3 cellular contexts compared by ENCODE assay signal in the genomic region with DNA sequence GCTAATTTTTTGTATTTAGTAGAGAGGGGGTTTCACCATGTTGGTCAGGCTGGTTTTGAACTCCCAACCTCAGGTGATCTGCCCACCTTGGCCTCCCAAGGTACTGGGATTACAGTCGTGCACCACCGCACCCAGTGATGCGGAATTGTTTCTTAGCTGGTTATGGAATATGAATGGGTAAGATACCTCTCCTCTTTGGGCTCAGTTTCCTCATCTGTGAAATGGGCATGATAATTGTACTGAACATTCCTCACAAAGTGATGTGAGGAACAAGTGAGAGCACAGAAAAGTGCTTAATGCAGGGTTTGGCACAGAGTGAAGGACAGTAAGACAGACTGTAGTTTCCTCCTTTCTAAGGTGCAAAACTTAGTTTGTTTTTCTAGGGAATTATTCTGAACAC.
TF ChIP-seq lines count a peak whose summit lies in the region.

No MANE protein-coding gene starts in this region.

TF ChIP-seq in SK-N-SH, 30 proteins besides CTCF, POLR2A, EP300 and RAD21 (continues in another document):
- TF ChIP-seq GATA2 (CRISPR knock-in tag; IDR thresholded peaks at IDR 0.05) (no peak), CHD2 (IDR thresholded peaks at IDR 0.05; ENCODE audit: low read length, partially characterized antibody) (no peak), MXI1 (IDR thresholded peaks at IDR 0.05; ENCODE audit: low read depth, low read length) (no peak), SMC3 (IDR thresholded peaks at IDR 0.05; ENCODE audit: low read depth, low read length) (no peak), YY1 (IDR thresholded peaks at IDR 0.05; ENCODE audit: low read depth) (no peak), EZH2phosphoT487 (IDR thresholded peaks at IDR 0.05; ENCODE audit: borderline replicate concordance, low read depth) (no peak), JUND (IDR thresholded peaks at IDR 0.05) (no peak)
- TF ChIP-seq, protein P1, sequence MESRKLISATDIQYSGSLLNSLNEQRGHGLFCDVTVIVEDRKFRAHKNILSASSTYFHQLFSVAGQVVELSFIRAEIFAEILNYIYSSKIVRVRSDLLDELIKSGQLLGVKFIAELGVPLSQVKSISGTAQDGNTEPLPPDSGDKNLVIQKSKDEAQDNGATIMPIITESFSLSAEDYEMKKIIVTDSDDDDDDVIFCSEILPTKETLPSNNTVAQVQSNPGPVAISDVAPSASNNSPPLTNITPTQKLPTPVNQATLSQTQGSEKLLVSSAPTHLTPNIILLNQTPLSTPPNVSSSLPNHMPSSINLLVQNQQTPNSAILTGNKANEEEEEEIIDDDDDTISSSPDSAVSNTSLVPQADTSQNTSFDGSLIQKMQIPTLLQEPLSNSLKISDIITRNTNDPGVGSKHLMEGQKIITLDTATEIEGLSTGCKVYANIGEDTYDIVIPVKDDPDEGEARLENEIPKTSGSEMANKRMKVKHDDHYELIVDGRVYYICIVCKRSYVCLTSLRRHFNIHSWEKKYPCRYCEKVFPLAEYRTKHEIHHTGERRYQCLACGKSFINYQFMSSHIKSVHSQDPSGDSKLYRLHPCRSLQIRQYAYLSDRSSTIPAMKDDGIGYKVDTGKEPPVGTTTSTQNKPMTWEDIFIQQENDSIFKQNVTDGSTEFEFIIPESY (IDR thresholded peaks at IDR 0.05; ENCODE audit: borderline replicate concordance, low read depth), result no peak
- TF ChIP-seq, protein P2, sequence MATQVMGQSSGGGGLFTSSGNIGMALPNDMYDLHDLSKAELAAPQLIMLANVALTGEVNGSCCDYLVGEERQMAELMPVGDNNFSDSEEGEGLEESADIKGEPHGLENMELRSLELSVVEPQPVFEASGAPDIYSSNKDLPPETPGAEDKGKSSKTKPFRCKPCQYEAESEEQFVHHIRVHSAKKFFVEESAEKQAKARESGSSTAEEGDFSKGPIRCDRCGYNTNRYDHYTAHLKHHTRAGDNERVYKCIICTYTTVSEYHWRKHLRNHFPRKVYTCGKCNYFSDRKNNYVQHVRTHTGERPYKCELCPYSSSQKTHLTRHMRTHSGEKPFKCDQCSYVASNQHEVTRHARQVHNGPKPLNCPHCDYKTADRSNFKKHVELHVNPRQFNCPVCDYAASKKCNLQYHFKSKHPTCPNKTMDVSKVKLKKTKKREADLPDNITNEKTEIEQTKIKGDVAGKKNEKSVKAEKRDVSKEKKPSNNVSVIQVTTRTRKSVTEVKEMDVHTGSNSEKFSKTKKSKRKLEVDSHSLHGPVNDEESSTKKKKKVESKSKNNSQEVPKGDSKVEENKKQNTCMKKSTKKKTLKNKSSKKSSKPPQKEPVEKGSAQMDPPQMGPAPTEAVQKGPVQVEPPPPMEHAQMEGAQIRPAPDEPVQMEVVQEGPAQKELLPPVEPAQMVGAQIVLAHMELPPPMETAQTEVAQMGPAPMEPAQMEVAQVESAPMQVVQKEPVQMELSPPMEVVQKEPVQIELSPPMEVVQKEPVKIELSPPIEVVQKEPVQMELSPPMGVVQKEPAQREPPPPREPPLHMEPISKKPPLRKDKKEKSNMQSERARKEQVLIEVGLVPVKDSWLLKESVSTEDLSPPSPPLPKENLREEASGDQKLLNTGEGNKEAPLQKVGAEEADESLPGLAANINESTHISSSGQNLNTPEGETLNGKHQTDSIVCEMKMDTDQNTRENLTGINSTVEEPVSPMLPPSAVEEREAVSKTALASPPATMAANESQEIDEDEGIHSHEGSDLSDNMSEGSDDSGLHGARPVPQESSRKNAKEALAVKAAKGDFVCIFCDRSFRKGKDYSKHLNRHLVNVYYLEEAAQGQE (IDR thresholded peaks at IDR 0.05; ENCODE audit: low read depth, low read length), result no peak
- TF ChIP-seq, protein P3, sequence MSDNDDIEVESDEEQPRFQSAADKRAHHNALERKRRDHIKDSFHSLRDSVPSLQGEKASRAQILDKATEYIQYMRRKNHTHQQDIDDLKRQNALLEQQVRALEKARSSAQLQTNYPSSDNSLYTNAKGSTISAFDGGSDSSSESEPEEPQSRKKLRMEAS (IDR thresholded peaks at IDR 0.05; ENCODE audit: low read depth), result no peak
- TF ChIP-seq, protein P4, sequence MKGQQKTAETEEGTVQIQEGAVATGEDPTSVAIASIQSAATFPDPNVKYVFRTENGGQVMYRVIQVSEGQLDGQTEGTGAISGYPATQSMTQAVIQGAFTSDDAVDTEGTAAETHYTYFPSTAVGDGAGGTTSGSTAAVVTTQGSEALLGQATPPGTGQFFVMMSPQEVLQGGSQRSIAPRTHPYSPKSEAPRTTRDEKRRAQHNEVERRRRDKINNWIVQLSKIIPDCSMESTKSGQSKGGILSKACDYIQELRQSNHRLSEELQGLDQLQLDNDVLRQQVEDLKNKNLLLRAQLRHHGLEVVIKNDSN (IDR thresholded peaks at IDR 0.05; ENCODE audit: borderline replicate concordance, low read depth), result no peak

TF ChIP-seq in SK-N-SH treated with all-trans-retinoic acid at 6 μM for 48 hours, 23 proteins besides CTCF, POLR2A, EP300 and RAD21:
- TF ChIP-seq ESRRG (CRISPR knock-in tag; IDR thresholded peaks at IDR 0.05), result no peak
- no peak for TF ChIP-seq TCF4 (CRISPR knock-in tag; IDR thresholded peaks at IDR 0.05; ENCODE audit: borderline replicate concordance)
- TF ChIP-seq ZFP3 (CRISPR knock-in tag; IDR thresholded peaks at IDR 0.05), result no peak
- no peak for TF ChIP-seq ZC3H10 (CRISPR knock-in tag; IDR thresholded peaks at IDR 0.05)
- no peak for TF ChIP-seq RARB (CRISPR knock-in tag; IDR thresholded peaks at IDR 0.05)
- no peak for TF ChIP-seq SNAI2 (CRISPR knock-in tag; IDR thresholded peaks at IDR 0.05)
- no peak for TF ChIP-seq OSR1 (CRISPR knock-in tag; IDR thresholded peaks at IDR 0.05)
- TF ChIP-seq ZNF70 (CRISPR knock-in tag; IDR thresholded peaks at IDR 0.05), result no peak
- no peak for TF ChIP-seq ZNF565 (CRISPR knock-in tag; conservative IDR thresholded peaks at IDR 0.05; ENCODE audit: low read depth)
- TF ChIP-seq BACH2 (CRISPR knock-in tag; IDR thresholded peaks at IDR 0.05; ENCODE audit: borderline replicate concordance), result no peak
- no peak for TF ChIP-seq ARNTL (CRISPR knock-in tag; IDR thresholded peaks at IDR 0.05; ENCODE audit: borderline replicate concordance, low read depth)
- TF ChIP-seq GLIS3 (CRISPR knock-in tag; IDR thresholded peaks at IDR 0.05), result no peak
- TF ChIP-seq TOX (CRISPR knock-in tag; IDR thresholded peaks at IDR 0.05; ENCODE audit: borderline replicate concordance), result no peak
- TF ChIP-seq, protein P5, sequence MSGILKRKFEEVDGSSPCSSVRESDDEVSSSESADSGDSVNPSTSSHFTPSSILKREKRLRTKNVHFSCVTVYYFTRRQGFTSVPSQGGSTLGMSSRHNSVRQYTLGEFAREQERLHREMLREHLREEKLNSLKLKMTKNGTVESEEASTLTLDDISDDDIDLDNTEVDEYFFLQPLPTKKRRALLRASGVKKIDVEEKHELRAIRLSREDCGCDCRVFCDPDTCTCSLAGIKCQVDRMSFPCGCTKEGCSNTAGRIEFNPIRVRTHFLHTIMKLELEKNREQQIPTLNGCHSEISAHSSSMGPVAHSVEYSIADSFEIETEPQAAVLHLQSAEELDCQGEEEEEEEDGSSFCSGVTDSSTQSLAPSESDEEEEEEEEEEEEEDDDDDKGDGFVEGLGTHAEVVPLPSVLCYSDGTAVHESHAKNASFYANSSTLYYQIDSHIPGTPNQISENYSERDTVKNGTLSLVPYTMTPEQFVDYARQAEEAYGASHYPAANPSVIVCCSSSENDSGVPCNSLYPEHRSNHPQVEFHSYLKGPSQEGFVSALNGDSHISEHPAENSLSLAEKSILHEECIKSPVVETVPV (CRISPR knock-in tag; IDR thresholded peaks at IDR 0.05), result no peak
- TF ChIP-seq, protein P6, sequence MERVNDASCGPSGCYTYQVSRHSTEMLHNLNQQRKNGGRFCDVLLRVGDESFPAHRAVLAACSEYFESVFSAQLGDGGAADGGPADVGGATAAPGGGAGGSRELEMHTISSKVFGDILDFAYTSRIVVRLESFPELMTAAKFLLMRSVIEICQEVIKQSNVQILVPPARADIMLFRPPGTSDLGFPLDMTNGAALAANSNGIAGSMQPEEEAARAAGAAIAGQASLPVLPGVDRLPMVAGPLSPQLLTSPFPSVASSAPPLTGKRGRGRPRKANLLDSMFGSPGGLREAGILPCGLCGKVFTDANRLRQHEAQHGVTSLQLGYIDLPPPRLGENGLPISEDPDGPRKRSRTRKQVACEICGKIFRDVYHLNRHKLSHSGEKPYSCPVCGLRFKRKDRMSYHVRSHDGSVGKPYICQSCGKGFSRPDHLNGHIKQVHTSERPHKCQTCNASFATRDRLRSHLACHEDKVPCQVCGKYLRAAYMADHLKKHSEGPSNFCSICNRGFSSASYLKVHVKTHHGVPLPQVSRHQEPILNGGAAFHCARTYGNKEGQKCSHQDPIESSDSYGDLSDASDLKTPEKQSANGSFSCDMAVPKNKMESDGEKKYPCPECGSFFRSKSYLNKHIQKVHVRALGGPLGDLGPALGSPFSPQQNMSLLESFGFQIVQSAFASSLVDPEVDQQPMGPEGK (CRISPR knock-in tag; IDR thresholded peaks at IDR 0.05; ENCODE audit: borderline replicate concordance), result no peak
- TF ChIP-seq, protein P7, sequence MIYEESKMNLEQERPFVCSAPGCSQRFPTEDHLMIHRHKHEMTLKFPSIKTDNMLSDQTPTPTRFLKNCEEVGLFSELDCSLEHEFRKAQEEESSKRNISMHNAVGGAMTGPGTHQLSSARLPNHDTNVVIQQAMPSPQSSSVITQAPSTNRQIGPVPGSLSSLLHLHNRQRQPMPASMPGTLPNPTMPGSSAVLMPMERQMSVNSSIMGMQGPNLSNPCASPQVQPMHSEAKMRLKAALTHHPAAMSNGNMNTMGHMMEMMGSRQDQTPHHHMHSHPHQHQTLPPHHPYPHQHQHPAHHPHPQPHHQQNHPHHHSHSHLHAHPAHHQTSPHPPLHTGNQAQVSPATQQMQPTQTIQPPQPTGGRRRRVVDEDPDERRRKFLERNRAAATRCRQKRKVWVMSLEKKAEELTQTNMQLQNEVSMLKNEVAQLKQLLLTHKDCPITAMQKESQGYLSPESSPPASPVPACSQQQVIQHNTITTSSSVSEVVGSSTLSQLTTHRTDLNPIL (CRISPR knock-in tag; IDR thresholded peaks at IDR 0.05; ENCODE audit: low read depth), result no peak
- TF ChIP-seq ZFP30 (CRISPR knock-in tag; IDR thresholded peaks at IDR 0.05), result no peak
TF ChIP-seq in SK-N-SH treated with all-trans-retinoic acid at 6 μM for 48 hours: peak in this region for 0.

TF ChIP-seq in K562, 482 proteins besides CTCF, POLR2A, EP300 and RAD21:
- TF ChIP-seq ADNP (tag; IDR thresholded peaks at IDR 0.05), result peak; percentile 76
- TF ChIP-seq IRF2 (CRISPR knock-in tag; IDR thresholded peaks at IDR 0.05), result no peak
- TF ChIP-seq HDAC2 (IDR thresholded peaks at IDR 0.05), result peak; percentile 67; the same call in 1 of the 2 replicates
- TF ChIP-seq BCOR (IDR thresholded peaks at IDR 0.05), result peak; percentile 91
- TF ChIP-seq SMAD1 (IDR thresholded peaks at IDR 0.05; ENCODE audit: low read depth, low read length, partially characterized antibody), result no peak
- TF ChIP-seq SMARCA5 (IDR thresholded peaks at IDR 0.05), result peak; percentile 73; the same call in 1 of the 2 replicates
- no peak for TF ChIP-seq KAT7 (CRISPR knock-in tag; IDR thresholded peaks at IDR 0.05; ENCODE audit: borderline replicate concordance)
- TF ChIP-seq ESRRA (IDR thresholded peaks at IDR 0.05; ENCODE audit: borderline replicate concordance, low read depth), result peak; percentile 49; the same call in 1 of the 2 replicates
- TF ChIP-seq KDM1A (IDR thresholded peaks at IDR 0.05), result peak; percentile 47 to 85
- peak; percentile 77 for TF ChIP-seq RBM25 (IDR thresholded peaks at IDR 0.05; ENCODE audit: low read depth, low read length, severe bottlenecking)
- TF ChIP-seq, protein P6 (CRISPR knock-in tag; IDR thresholded peaks at IDR 0.05; ENCODE audit: borderline replicate concordance), result no peak
- no peak for TF ChIP-seq SOX6 (IDR thresholded peaks at IDR 0.05)
- TF ChIP-seq RCOR1 (IDR thresholded peaks at IDR 0.05; ENCODE audit: borderline replicate concordance in 1 of 2, low read depth in 2 of 2, low read length in 2 of 2), result peak in 1 of 2 experiments; percentile 54; a peak in 2 of 4 replicates
